1 cellular context compared by ENCODE assay signal in the genomic region with DNA sequence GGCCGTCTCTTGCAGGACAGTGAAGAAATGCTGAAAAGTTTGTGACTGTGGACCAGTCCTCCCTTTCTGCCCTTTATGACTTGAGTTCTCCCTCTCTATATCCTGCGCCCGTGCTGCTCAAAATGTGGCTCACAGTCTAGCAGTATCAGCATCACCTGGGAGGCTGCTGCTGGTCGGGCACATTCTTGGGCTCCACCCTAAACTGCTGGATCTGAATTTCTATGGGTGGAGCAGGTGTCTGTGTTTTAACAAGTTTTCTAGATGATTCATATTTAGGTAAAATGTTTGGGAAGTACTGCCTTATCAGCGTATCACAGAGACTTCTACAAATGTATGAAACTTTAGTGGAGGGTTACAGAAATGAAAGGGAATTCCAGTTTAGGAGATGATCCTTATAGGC.
TF ChIP-seq lines count a peak whose summit lies in the region.

No MANE protein-coding gene starts in this region.

TF ChIP-seq in IMR-90, 13 proteins besides CTCF, POLR2A, EP300 and RAD21:
- TF ChIP-seq MAZ (IDR thresholded peaks at IDR 0.05; ENCODE audit: borderline replicate concordance, low read depth, low read length), result no peak
- no peak for TF ChIP-seq RFX5 (IDR thresholded peaks at IDR 0.05; ENCODE audit: low read depth, low read length)
- TF ChIP-seq MAFK (IDR thresholded peaks at IDR 0.05; ENCODE audit: low read depth, low read length), result no peak
- TF ChIP-seq CEBPB (IDR thresholded peaks at IDR 0.05; ENCODE audit: low read depth, low read length), result no peak
- no peak for TF ChIP-seq MXI1 (IDR thresholded peaks at IDR 0.05; ENCODE audit: borderline replicate concordance, low read depth, low read length)
- no peak for TF ChIP-seq RCOR1 (IDR thresholded peaks at IDR 0.05; ENCODE audit: insufficient replicate concordance, low read length)
- no peak for TF ChIP-seq SMC3 (IDR thresholded peaks at IDR 0.05; ENCODE audit: low read depth, low read length)
- no peak for TF ChIP-seq NFE2L2 (IDR thresholded peaks at IDR 0.05; ENCODE audit: low read depth, low read length)
- TF ChIP-seq CHD1 (IDR thresholded peaks at IDR 0.05; ENCODE audit: low read depth, low read length), result no peak
- no peak for TF ChIP-seq BHLHE40 (IDR thresholded peaks at IDR 0.05; ENCODE audit: low read depth, low read length)
- TF ChIP-seq ELK1 (IDR thresholded peaks at IDR 0.05; ENCODE audit: borderline replicate concordance, low read depth, low read length), result no peak
- TF ChIP-seq FOS (IDR thresholded peaks at IDR 0.05; ENCODE audit: low read depth, low read length), result no peak
- TF ChIP-seq, protein P1, sequence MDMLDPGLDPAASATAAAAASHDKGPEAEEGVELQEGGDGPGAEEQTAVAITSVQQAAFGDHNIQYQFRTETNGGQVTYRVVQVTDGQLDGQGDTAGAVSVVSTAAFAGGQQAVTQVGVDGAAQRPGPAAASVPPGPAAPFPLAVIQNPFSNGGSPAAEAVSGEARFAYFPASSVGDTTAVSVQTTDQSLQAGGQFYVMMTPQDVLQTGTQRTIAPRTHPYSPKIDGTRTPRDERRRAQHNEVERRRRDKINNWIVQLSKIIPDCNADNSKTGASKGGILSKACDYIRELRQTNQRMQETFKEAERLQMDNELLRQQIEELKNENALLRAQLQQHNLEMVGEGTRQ (IDR thresholded peaks at IDR 0.05; ENCODE audit: low read depth, low read length), result no peak
